Comparison of ENCODE assay signal across 1 cellular context in the genomic region with DNA sequence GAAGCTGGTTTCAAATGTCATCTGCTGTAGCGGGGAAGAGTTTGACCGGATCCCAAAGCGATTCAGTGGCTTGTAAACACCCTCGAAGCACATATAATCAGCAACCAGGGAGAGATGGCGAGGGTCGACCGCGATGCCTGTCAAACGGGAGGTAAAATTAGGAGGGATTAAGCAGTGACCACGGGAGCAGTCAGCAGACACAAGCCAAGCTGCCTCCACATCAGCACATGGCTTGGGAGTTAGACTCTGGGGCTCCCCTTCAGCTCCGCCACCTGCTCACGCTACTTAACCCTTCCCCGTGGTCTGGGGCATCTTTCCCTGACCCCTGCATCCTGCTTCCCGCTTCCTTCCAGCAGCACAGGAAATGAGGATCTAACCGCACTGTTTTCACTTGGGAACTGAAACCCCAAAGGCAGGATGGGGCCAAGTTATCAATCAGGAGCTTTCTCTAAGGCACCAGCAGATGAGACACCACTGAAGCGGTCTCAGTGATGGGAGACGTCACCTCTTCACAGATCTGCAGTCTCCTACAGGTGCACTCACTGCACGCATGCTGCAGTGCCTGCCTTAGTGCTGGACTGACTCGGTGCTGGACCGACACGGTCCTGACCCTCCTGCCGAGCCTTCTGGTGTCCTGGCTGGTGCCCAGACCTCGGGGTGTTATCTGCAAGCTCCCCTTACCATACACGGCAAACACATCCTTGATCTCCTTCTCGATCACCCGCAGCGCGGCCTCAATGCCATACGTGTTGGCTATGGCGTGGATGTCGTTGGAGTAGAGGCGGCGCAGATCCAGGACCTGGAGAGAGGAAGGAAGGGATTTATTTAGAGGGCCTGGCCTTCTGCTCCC.
TF ChIP-seq lines count a peak whose summit lies in the region.

No MANE protein-coding gene starts in this region.

TF ChIP-seq in WTC11, 78 proteins besides CTCF, POLR2A, EP300 and RAD21 (continued from another document):
- TF ChIP-seq, protein P1, sequence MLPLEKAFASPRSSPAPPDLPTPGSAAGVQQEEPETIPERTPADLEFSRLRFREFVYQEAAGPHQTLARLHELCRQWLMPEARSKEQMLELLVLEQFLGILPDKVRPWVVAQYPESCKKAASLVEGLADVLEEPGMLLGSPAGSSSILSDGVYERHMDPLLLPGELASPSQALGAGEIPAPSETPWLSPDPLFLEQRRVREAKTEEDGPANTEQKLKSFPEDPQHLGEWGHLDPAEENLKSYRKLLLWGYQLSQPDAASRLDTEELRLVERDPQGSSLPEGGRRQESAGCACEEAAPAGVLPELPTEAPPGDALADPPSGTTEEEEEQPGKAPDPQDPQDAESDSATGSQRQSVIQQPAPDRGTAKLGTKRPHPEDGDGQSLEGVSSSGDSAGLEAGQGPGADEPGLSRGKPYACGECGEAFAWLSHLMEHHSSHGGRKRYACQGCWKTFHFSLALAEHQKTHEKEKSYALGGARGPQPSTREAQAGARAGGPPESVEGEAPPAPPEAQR (CRISPR knock-in tag; IDR thresholded peaks at IDR 0.05) = no peak
- TF ChIP-seq CREM (CRISPR knock-in tag; IDR thresholded peaks at IDR 0.05) = no peak
